11 cellular contexts compared by ENCODE assay signal in genomic region chr3:160929595-160929994, GRCh38.
A peak's percentile ranks its signal among the peaks of the same experiment; 100 is the strongest.
DNase-seq lines count a peak whose midpoint lies in the region; ATAC-seq, FAIRE-seq and TF ChIP-seq lines count a peak whose summit lies in the region.
"Had no signal": no experiment of that assay in that cellular context is flagged by ENCODE, and none has a peak within 500 bp of the region (broad histone marks: within the 10 kb centered on the region; RNA-seq: fewer than 3 reads in every experiment).

No MANE protein-coding gene starts in this region.

- H2BK5ac ChIP-seq in mesendoderm (ENCODE audit: low read length), result no peak overlapping the region

- H3K9ac ChIP-seq in endothelial cell of umbilical vein (replicated peaks; ENCODE audit: extremely low read depth, insufficient read depth, low read length) (no peak overlapping the region), mesendoderm (ENCODE audit: low read length) (no peak overlapping the region)

- H3K4ac ChIP-seq in mesendoderm (ENCODE audit: low read depth, low read length), result no peak overlapping the region

- H3K4me2 ChIP-seq in endothelial cell of umbilical vein (ENCODE audit: insufficient read depth, low read length), result no peak overlapping the region
- H3K4me2 ChIP-seq in mesendoderm (ENCODE audit: low read length), result no peak overlapping the region

- no peak for TF ChIP-seq POLR2A in endothelial cell of umbilical vein (IDR thresholded peaks at IDR 0.05; ENCODE audit: low read depth, low read length)

- no peak overlapping the region for H3K23ac ChIP-seq in mesendoderm (ENCODE audit: low read length)

- POLR2A ChIA-PET in endothelial cell of umbilical vein (lab: Charles Lee), result no interaction called here

- no peaks in the 10 kb centered on the region for H3K9me1 ChIP-seq in endothelial cell of umbilical vein (replicated peaks; ENCODE audit: control insufficient read depth, extremely low read depth, insufficient read depth, low read length)

- intact Hi-C loops in endothelial cell of umbilical vein (cut with micrococcal nuclease), result loop anchor here (5.0 kb wide), 1 partner anchor 347 kb away; no protein-coding TSS in a partner anchor

- H3K4me1 ChIP-seq in endothelial cell of umbilical vein (ENCODE audit: control insufficient read depth, extremely low read depth, insufficient read depth, low read length), result no peaks in the 10 kb centered on the region
- no peaks in the 10 kb centered on the region for H3K4me1 ChIP-seq in mesendoderm (ENCODE audit: control insufficient read depth, low read depth, low read length)

- H3K9me3 ChIP-seq in MG63, result no peaks in the 10 kb centered on the region
- no peaks in the 10 kb centered on the region for H3K9me3 ChIP-seq in endothelial cell of umbilical vein (replicated peaks; ENCODE audit: control insufficient read depth, insufficient read depth, low read length)

- H4K5ac ChIP-seq in mesendoderm (ENCODE audit: low read length), result no peak overlapping the region

- H3K27ac ChIP-seq in endothelial cell of umbilical vein (ENCODE audit: insufficient read depth, low read depth, low read length) (no peak overlapping the region), mesendoderm (ENCODE audit: low read depth, low read length) (no peak overlapping the region)

- H4K8ac ChIP-seq in mesendoderm (ENCODE audit: low read depth, low read length), result no peak overlapping the region

- H2BK120ac ChIP-seq in mesendoderm (ENCODE audit: low read depth, low read length), result no peak overlapping the region

- no peak overlapping the region for H2BK15ac ChIP-seq in mesendoderm (replicated peaks; ENCODE audit: low read depth)

- TF ChIP-seq CTCF in endothelial cell of umbilical vein (IDR thresholded peaks at IDR 0.05; ENCODE audit: extremely low read depth in 1 of 2, insufficient read depth in 1 of 2, low read depth in 1 of 2, low read length in 2 of 2), result peak in 1 of 2 donors; percentile 17

- no CpG with 5 or more reads among the region's 2 CpGs for WGBS in mesendoderm (ENCODE audit: extremely low coverage, insufficient coverage, low lambda C conversion rate)

- peak; percentile 32 for DNase-seq in COR-L47 (lab: John Stamatoyannopoulos, UW)
- DNase-seq in MG63, result peak; percentile 9
- DNase-seq in endothelial cell of umbilical vein (ENCODE audit: low read depth, low spot score), result peak; percentile 19
- DNase-seq in mesendoderm, result peak; percentile 53
- no peak for DNase-seq in activated effector memory CD4-positive, alpha-beta T cell treated with Interleukin-2 at 50 U/mL for 16 hours
- no peak for DNase-seq in OCI-M1 (lab: John Stamatoyannopoulos, UW)
- DNase-seq: erythroblast, NCI-H1105 treated with DMSO at 0.1 percent for 48 hours, trophoblast cell had no signal

- FAIRE-seq in endothelial cell of umbilical vein (lab: Jason Lieb, UNC), result peak; percentile 28

- no peak overlapping the region for H2AK5ac ChIP-seq in mesendoderm (ENCODE audit: low read length)

- H3K4me3 ChIP-seq in MG63 (no peak overlapping the region), endothelial cell of umbilical vein (replicated peaks in 1 of 3; ENCODE audit: insufficient read depth in 1 of 3, low read depth in 1 of 3, low read length in 3 of 3) (no peak overlapping the region), mesendoderm (ENCODE audit: low read length) (no peak overlapping the region)

- H3K79me2 ChIP-seq in endothelial cell of umbilical vein (ENCODE audit: control insufficient read depth, insufficient read depth, low read length) (no peaks in the 10 kb centered on the region), mesendoderm (ENCODE audit: control insufficient read depth, insufficient read depth, low read length) (no peaks in the 10 kb centered on the region)

- H3K27me3 ChIP-seq in MG63 (peaks cover 2% of the 10 kb centered on the region; the same call in 1 of the 2 replicates), endothelial cell of umbilical vein (ENCODE audit: control insufficient read depth in 2 of 2, insufficient read depth in 2 of 2, low read length in 2 of 2) (no peaks in the 10 kb centered on the region), mesendoderm (ENCODE audit: insufficient read depth, low read length, poor library complexity) (no peaks in the 10 kb centered on the region)

- CTCF ChIA-PET in endothelial cell of umbilical vein (lab: Charles Lee), result interaction anchor here (1.2 to 1.7 kb wide), 4 partner anchors 12 to 345 kb away, joined by 3 to 6 read pairs (median 4); no protein-coding TSS in a partner anchor

- no peak overlapping the region for H3K56ac ChIP-seq in mesendoderm (ENCODE audit: low read length)

- no peak overlapping the region for H3K18ac ChIP-seq in mesendoderm (ENCODE audit: low read length)

- dilution Hi-C loops in endothelial cell of umbilical vein (cut with MboI; ENCODE audit: extremely low pct_ligation_motif_present, low sequenced_read_pairs), result no loop called here

- H4K20me1 ChIP-seq in endothelial cell of umbilical vein (replicated peaks; ENCODE audit: control insufficient read depth, extremely low read depth, insufficient read depth, low read length), result no peaks in the 10 kb centered on the region

- no TSS peak for BruUV-seq in endothelial cell of umbilical vein (replicated peaks; lab: Mats Ljungman, UMichigan)

- H3K79me1 ChIP-seq in mesendoderm (ENCODE audit: low read length), result no peaks in the 10 kb centered on the region

- ATAC-seq in HG03095 (IDR thresholded peaks at IDR 0.05; ENCODE audit: unreplicated experiment) (no peak), GM21515 (IDR thresholded peaks at IDR 0.05; ENCODE audit: unreplicated experiment) (no peak)

- no peak overlapping the region for H2AFZ ChIP-seq in endothelial cell of umbilical vein (ENCODE audit: low read depth, low read length)

- H3K36me3 ChIP-seq in MG63 (no peaks in the 10 kb centered on the region), endothelial cell of umbilical vein (ENCODE audit: control insufficient read depth in 2 of 2, extremely low read depth in 1 of 2, insufficient read depth in 2 of 2, low read length in 2 of 2) (no peaks in the 10 kb centered on the region), mesendoderm (ENCODE audit: control insufficient read depth, insufficient read depth, low read length) (no peaks in the 10 kb centered on the region)

TF ChIP-seq in endothelial cell of umbilical vein, 7 proteins besides CTCF, POLR2A, EP300 and RAD21:
- no peak for TF ChIP-seq MAX (IDR thresholded peaks at IDR 0.05; ENCODE audit: insufficient read depth, insufficient read length)
- TF ChIP-seq FOS (IDR thresholded peaks at IDR 0.05; ENCODE audit: borderline replicate concordance, insufficient read depth, low read length), result no peak
- TF ChIP-seq JUN (IDR thresholded peaks at IDR 0.05; ENCODE audit: borderline replicate concordance, insufficient read depth, insufficient read length, low read depth), result no peak
- TF ChIP-seq MYC (IDR thresholded peaks at IDR 0.05; ENCODE audit: low read depth, low read length), result no peak
- no peak for TF ChIP-seq EZH2 (IDR thresholded peaks at IDR 0.05; ENCODE audit: borderline replicate concordance, low read depth, low read length, severe bottlenecking)
- TF ChIP-seq GATA2 (IDR thresholded peaks at IDR 0.05; ENCODE audit: insufficient read depth, insufficient read length, low read depth, low read length), result no peak

Comparison
In these comparisons a context has a peak if more than half of its experiments do, and no peak if none do; other contexts are left out.
1. DNase-seq: peak in COR-L47 (single experiment), MG63 (single experiment), endothelial cell of umbilical vein (single experiment) and mesendoderm (single experiment); none in activated effector memory CD4-positive, alpha-beta T cell treated with Interleukin-2 at 50 U/mL for 16 hours (single experiment) and OCI-M1 (single experiment).